In genomic region chr11:112564228-112564955, GRCh38 we compare ENCODE assay signal across 10 cellular contexts.
A peak's percentile ranks its signal among the peaks of the same experiment; 100 is the strongest.
DNase-seq lines count a peak whose midpoint lies in the region; ATAC-seq, FAIRE-seq and TF ChIP-seq lines count a peak whose summit lies in the region.
"Had no signal": no experiment of that assay in that cellular context is flagged by ENCODE, and none has a peak within 500 bp of the region (broad histone marks: within the 10 kb centered on the region; RNA-seq: fewer than 3 reads in every experiment).

No MANE protein-coding gene starts in this region.

- 23 to 41% (median 26%) methylated on average over 3 of the region's 3 CpGs for WGBS in psoas muscle, 3 donors

- TF ChIP-seq CTCF in psoas muscle (IDR thresholded peaks at IDR 0.05) = no peak
- TF ChIP-seq CTCF in activated CD8-positive, alpha-beta T cell treated with anti-CD3 and anti-CD28 coated beads for 36 hours (IDR thresholded peaks at IDR 0.05) = no peak

- H3K27me3 Mint-ChIP-seq in activated CD8-positive, alpha-beta T cell treated with anti-CD3 and anti-CD28 coated beads for 36 hours = peaks cover 14% of the 10 kb centered on the region

- ATAC-seq in psoas muscle (peak; percentile 51 to 83 (median 74)), HG03025 (IDR thresholded peaks at IDR 0.05; ENCODE audit: low FRiP score, unreplicated experiment) (no peak)
- ATAC-seq in activated CD8-positive, alpha-beta T cell treated with anti-CD3 and anti-CD28 coated beads for 36 hours = no peak

- intact Hi-C loops in psoas muscle (cut with DNase I) = no loop called here
- intact Hi-C loops in activated CD8-positive, alpha-beta T cell treated with anti-CD3 and anti-CD28 coated beads for 36 hours (cut with micrococcal nuclease) = no loop called here

- no peaks in the 10 kb centered on the region for H3K4me1 Mint-ChIP-seq in activated CD8-positive, alpha-beta T cell treated with anti-CD3 and anti-CD28 coated beads for 36 hours (ENCODE audit: low read depth)

- no peaks in the 10 kb centered on the region for H3K27me3 ChIP-seq in psoas muscle (ENCODE audit: insufficient read depth in 3 of 3, low read length in 2 of 3)

- no peaks in the 10 kb centered on the region for H3K36me3 Mint-ChIP-seq in activated CD8-positive, alpha-beta T cell treated with anti-CD3 and anti-CD28 coated beads for 36 hours (ENCODE audit: low read depth)

- POLR2A ChIA-PET in activated CD8-positive, alpha-beta T cell treated with anti-CD3 and anti-CD28 coated beads for 36 hours (lab: Charles Lee) = no interaction called here

- CTCF ChIA-PET in activated CD8-positive, alpha-beta T cell treated with anti-CD3 and anti-CD28 coated beads for 36 hours (lab: Charles Lee) = interaction anchor here (1.5 to 2.8 kb wide), 4 partner anchors 9 to 725 kb away, joined by 4 to 21 read pairs (median 6); no protein-coding TSS in a partner anchor

- H3K9me3 ChIP-seq in psoas muscle = no peaks in the 10 kb centered on the region

- DNase-seq in DMS53 (lab: John Stamatoyannopoulos, UW) (peak; percentile 74), SW480 (ENCODE audit: low spot score) (peak; percentile 39), frontal cortex (ENCODE audit: low spot score in 2 of 2) (peak; percentile 24 to 33), psoas muscle (no peak), T-helper 2 cell (no peak), UCSD-AML1 (lab: John Stamatoyannopoulos, UW; ENCODE audit: unreplicated experiment) (no peak)
- no peak for DNase-seq in activated CD8-positive, alpha-beta T cell treated with anti-CD3 and anti-CD28 coated beads for 36 hours
- DNase-seq: activated CD4-positive, alpha-beta T cell treated with anti-CD3 and anti-CD28 coated beads for 4 hours; NCI-H524 had no signal

- no peaks in the 10 kb centered on the region for H3K9me3 Mint-ChIP-seq in activated CD8-positive, alpha-beta T cell treated with anti-CD3 and anti-CD28 coated beads for 36 hours

- H3K27ac ChIP-seq in psoas muscle = peak overlapping the region; percentile 24

- H3K27ac Mint-ChIP-seq in activated CD8-positive, alpha-beta T cell treated with anti-CD3 and anti-CD28 coated beads for 36 hours = no peak overlapping the region

- H3K4me3 Mint-ChIP-seq in activated CD8-positive, alpha-beta T cell treated with anti-CD3 and anti-CD28 coated beads for 36 hours = no peak overlapping the region

- FAIRE-seq in frontal cortex (lab: Jason Lieb, UNC) = no peak

- H3K4me1 ChIP-seq in psoas muscle = no peaks in the 10 kb centered on the region

- no peak overlapping the region for H3K4me3 ChIP-seq in psoas muscle

- H3K36me3 ChIP-seq in psoas muscle (ENCODE audit: insufficient read depth in 1 of 2, low read depth in 1 of 2) = no peaks in the 10 kb centered on the region

Comparison
In these comparisons a context has a peak if more than half of its experiments do, and no peak if none do; other contexts are left out.
1. DNase-seq: peak in DMS53 (single experiment), SW480 (single experiment) and frontal cortex (2 of 2); none in psoas muscle (0 of 2), activated CD8-positive, alpha-beta T cell treated with anti-CD3 and anti-CD28 coated beads for 36 hours (single experiment), T-helper 2 cell (0 of 5) and UCSD-AML1 (single experiment).
2. ATAC-seq: peak in psoas muscle (4 of 4); none in activated CD8-positive, alpha-beta T cell treated with anti-CD3 and anti-CD28 coated beads for 36 hours (single experiment) and HG03025 (single experiment).